In genomic region chr16:86427327-86427935, GRCh38 we compare ENCODE assay signal across 17 cellular contexts.
"Had no signal": no experiment of that assay in that cellular context is flagged by ENCODE, and none has a peak within 500 bp of the region (broad histone marks: within the 10 kb centered on the region; RNA-seq: fewer than 3 reads in every experiment).

No MANE protein-coding gene starts in this region.

- H3K36me3 ChIP-seq: colonic mucosa, left lung, prostate gland, right lobe of liver, thyroid gland had no signal

- H3K27me3 ChIP-seq: colonic mucosa, right lobe of liver, thyroid gland had no signal

- H3K4me3 ChIP-seq: colonic mucosa, left lung, prostate gland, right lobe of liver, thyroid gland had no signal

- DNase-seq: activated CD4-positive, alpha-beta memory T cell treated with anti-CD3 and anti-CD28 coated beads, Interleukin-2, amount 10 ng/mL, durations not matched to agents 7 days and 5 days; activated CD4-positive, alpha-beta T cell treated with anti-CD3 and anti-CD28 coated beads for 4 hours; activated effector memory CD4-positive, alpha-beta T cell treated with Interleukin-2 at 50 U/mL for 16 hours; activated naive CD4-positive, alpha-beta T cell treated with anti-CD3 and anti-CD28 coated beads, Interleukin-2, amount 50 U/mL, for 16 hours; activated T-cell treated with anti-CD3 and anti-CD28 coated beads, Interleukin-2, amount 50 U/mL, for 4 hours; central memory CD4-positive, alpha-beta T cell; colonic mucosa; hippocampal formation; left lung; mammary epithelial cell; right lobe of liver; stimulated activated CD4-positive, alpha-beta T cell treated with anti-CD3 and anti-CD28 coated beads, Interleukin-12 subunit alpha, Interleukin-12 subunit beta, amount 100 ng/mL, for 4 hours; stimulated activated CD4-positive, alpha-beta T cell treated with anti-CD3 and anti-CD28 coated beads, Interleukin-2, amount 100 ng/mL, for 24 hours; T-helper 2 cell; thyroid gland had no signal

- H3K4me1 ChIP-seq: colonic mucosa, left lung, prostate gland, right lobe of liver, thyroid gland had no signal

- H3K27ac ChIP-seq: colonic mucosa, left lung, prostate gland, right lobe of liver, thyroid gland had no signal

- H3K9me3 ChIP-seq: colonic mucosa, left lung, prostate gland, right lobe of liver, thyroid gland had no signal

- ATAC-seq: activated T-cell treated with anti-CD3 and anti-CD28 coated beads, Interleukin-2, amount 50 U/mL, for 4 hours; left lung; right lobe of liver; WTC11 had no signal
